In genomic region chr7:111025013-111025412, GRCh38 we compare ENCODE assay signal across 11 cellular contexts.
DNase-seq lines count a peak whose midpoint lies in the region; ATAC-seq and TF ChIP-seq lines count a peak whose summit lies in the region.
"Had no signal": no experiment of that assay in that cellular context is flagged by ENCODE, and none has a peak within 500 bp of the region (broad histone marks: within the 10 kb centered on the region; RNA-seq: fewer than 3 reads in every experiment).

No MANE protein-coding gene starts in this region.

- H3F3A ChIP-seq in smooth muscle cell (ENCODE audit: low read depth): no peaks in the 10 kb centered on the region

- WGBS in smooth muscle cell (ENCODE audit: low lambda C conversion rate): 65% methylated on average over 1 of the region's 1 CpG

- peaks cover 13% of the 10 kb centered on the region for H3K9me3 Mint-ChIP-seq in activated T-cell treated with anti-CD3 and anti-CD28 coated beads, Interleukin-2, amount 50 U/mL, for 24 hours
- peaks cover 11% of the 10 kb centered on the region for H3K9me3 Mint-ChIP-seq in activated T-helper 1 cell treated with anti-CD3 and anti-CD28 coated beads, Interleukin-12 subunit alpha, Interleukin-12 subunit beta, Interleukin-2, Interleukin-4 antibody, amounts not matched to agents 30 ng/mL and 10 ng/mL and 1 ng/mL, durations not matched to agents 14 hours and 24 hours and 36 hours
- no peaks in the 10 kb centered on the region for H3K9me3 Mint-ChIP-seq in stimulated activated effector memory CD8-positive, alpha-beta T cell treated with anti-CD3 and anti-CD28 coated beads, Interleukin-12 subunit alpha, Interleukin-12 subunit beta, amount 100 ng/mL, for 72 hours

- H3K4me2 ChIP-seq in smooth muscle cell: no peak overlapping the region

- no peak for TF ChIP-seq CTCF in smooth muscle cell (IDR thresholded peaks at IDR 0.05; ENCODE audit: borderline replicate concordance, insufficient read depth, poor library complexity, severe bottlenecking)

- peak overlapping the region; percentile 85 for H3K27ac Mint-ChIP-seq in activated T-cell treated with anti-CD3 and anti-CD28 coated beads, Interleukin-2, amount 50 U/mL, for 24 hours
- H3K27ac Mint-ChIP-seq in activated T-helper 1 cell treated with anti-CD3 and anti-CD28 coated beads, Interleukin-12 subunit alpha, Interleukin-12 subunit beta, Interleukin-2, Interleukin-4 antibody, amounts not matched to agents 30 ng/mL and 10 ng/mL and 1 ng/mL, durations not matched to agents 14 hours and 24 hours and 36 hours: peak overlapping the region; percentile 81
- H3K27ac Mint-ChIP-seq in stimulated activated effector memory CD8-positive, alpha-beta T cell treated with anti-CD3 and anti-CD28 coated beads, Interleukin-12 subunit alpha, Interleukin-12 subunit beta, amount 100 ng/mL, for 72 hours: peak overlapping the region; percentile 9
- H3K27ac Mint-ChIP-seq: mesothelial cell of epicardium had no signal

- no peak overlapping the region for H3K4me3 ChIP-seq in smooth muscle cell

- H3K4me3 Mint-ChIP-seq in activated T-cell treated with anti-CD3 and anti-CD28 coated beads, Interleukin-2, amount 50 U/mL, for 24 hours: peak overlapping the region; percentile 3
- peak overlapping the region; percentile 27 for H3K4me3 Mint-ChIP-seq in activated T-helper 1 cell treated with anti-CD3 and anti-CD28 coated beads, Interleukin-12 subunit alpha, Interleukin-12 subunit beta, Interleukin-2, Interleukin-4 antibody, amounts not matched to agents 30 ng/mL and 10 ng/mL and 1 ng/mL, durations not matched to agents 14 hours and 24 hours and 36 hours
- H3K4me3 Mint-ChIP-seq in stimulated activated effector memory CD8-positive, alpha-beta T cell treated with anti-CD3 and anti-CD28 coated beads, Interleukin-12 subunit alpha, Interleukin-12 subunit beta, amount 100 ng/mL, for 72 hours: peak overlapping the region; percentile 2
- H3K4me3 Mint-ChIP-seq: mesothelial cell of epicardium had no signal

- H3K9ac ChIP-seq in smooth muscle cell (ENCODE audit: low read depth): no peak overlapping the region

- H3K36me3 ChIP-seq in smooth muscle cell (ENCODE audit: low read depth): no peaks in the 10 kb centered on the region

- H3K4me1 Mint-ChIP-seq in activated T-cell treated with anti-CD3 and anti-CD28 coated beads, Interleukin-2, amount 50 U/mL, for 24 hours (ENCODE audit: low read depth): peaks cover 89% of the 10 kb centered on the region
- H3K4me1 Mint-ChIP-seq in activated T-helper 1 cell treated with anti-CD3 and anti-CD28 coated beads, Interleukin-12 subunit alpha, Interleukin-12 subunit beta, Interleukin-2, Interleukin-4 antibody, amounts not matched to agents 30 ng/mL and 10 ng/mL and 1 ng/mL, durations not matched to agents 14 hours and 24 hours and 36 hours (ENCODE audit: low read depth): peaks cover 91% of the 10 kb centered on the region
- peaks cover 51% of the 10 kb centered on the region for H3K4me1 Mint-ChIP-seq in stimulated activated effector memory CD8-positive, alpha-beta T cell treated with anti-CD3 and anti-CD28 coated beads, Interleukin-12 subunit alpha, Interleukin-12 subunit beta, amount 100 ng/mL, for 72 hours

- no peaks in the 10 kb centered on the region for H4K20me1 ChIP-seq in smooth muscle cell (ENCODE audit: low read depth)

- H3K9me3 ChIP-seq in smooth muscle cell (replicated peaks; ENCODE audit: low read depth): no peaks in the 10 kb centered on the region

- H3K27ac ChIP-seq in smooth muscle cell (ENCODE audit: low read depth): no peak overlapping the region

- ATAC-seq in HG03342 (IDR thresholded peaks at IDR 0.05; ENCODE audit: unreplicated experiment): peak; percentile 58
- peak; percentile 86 for ATAC-seq in stimulated activated effector memory CD8-positive, alpha-beta T cell treated with anti-CD3 and anti-CD28 coated beads, Interleukin-12 subunit alpha, Interleukin-12 subunit beta, amount 100 ng/mL, for 72 hours

- intact Hi-C loops in activated T-helper 1 cell treated with anti-CD3 and anti-CD28 coated beads, Interleukin-12 subunit alpha, Interleukin-12 subunit beta, Interleukin-2, Interleukin-4 antibody, amounts not matched to agents 30 ng/mL and 10 ng/mL and 1 ng/mL, durations not matched to agents 14 hours and 24 hours and 36 hours (cut with micrococcal nuclease): loop anchor here (1.0 to 5.0 kb wide), 5 partner anchors 12 to 1427 kb away; partner anchors contain the start of gene IFRD1

- no peaks in the 10 kb centered on the region for H3K79me2 ChIP-seq in smooth muscle cell (ENCODE audit: low read depth)

- no peaks in the 10 kb centered on the region for H3K27me3 ChIP-seq in smooth muscle cell (ENCODE audit: low read depth)

- H3K4me1 ChIP-seq in smooth muscle cell (ENCODE audit: low read depth): peaks cover 11% of the 10 kb centered on the region

- DNase-seq in activated T-cell treated with anti-CD3 and anti-CD28 coated beads, Interleukin-2, amount 50 U/mL, for 24 hours: no peak
- DNase-seq in activated T-cell treated with anti-CD3 and anti-CD28 coated beads, Interleukin-2, amount 50 U/mL, for 48 hours: no peak
- peak; percentile 59 for DNase-seq in activated T-helper 1 cell treated with anti-CD3 and anti-CD28 coated beads, Interleukin-12 subunit alpha, Interleukin-12 subunit beta, Interleukin-2, Interleukin-4 antibody, amounts not matched to agents 30 ng/mL and 10 ng/mL and 1 ng/mL, durations not matched to agents 14 hours and 24 hours and 36 hours (ENCODE audit: low spot score)
- DNase-seq in stimulated activated effector memory CD8-positive, alpha-beta T cell treated with anti-CD3 and anti-CD28 coated beads, Interleukin-12 subunit alpha, Interleukin-12 subunit beta, amount 100 ng/mL, for 72 hours (ENCODE audit: low spot score in 2 of 2): no peak
- no peak for DNase-seq in iPS-NIHi7 (ENCODE audit: extremely low spot score)
- DNase-seq in smooth muscle cell (lab: John Stamatoyannopoulos, UW; ENCODE audit: unreplicated experiment): no peak
- no peak for DNase-seq in activated gamma-delta T cell treated with Interleukin-2 at 50 U/mL for 16 hours
- DNase-seq: DMS79 treated with DMSO at 0.1 percent for 48 hours, NCI-H187 treated with DMSO at 0.1 percent for 48 hours had no signal

- peaks cover 16% of the 10 kb centered on the region for H3K36me3 Mint-ChIP-seq in activated T-cell treated with anti-CD3 and anti-CD28 coated beads, Interleukin-2, amount 50 U/mL, for 24 hours (ENCODE audit: low read depth)
- H3K36me3 Mint-ChIP-seq in activated T-helper 1 cell treated with anti-CD3 and anti-CD28 coated beads, Interleukin-12 subunit alpha, Interleukin-12 subunit beta, Interleukin-2, Interleukin-4 antibody, amounts not matched to agents 30 ng/mL and 10 ng/mL and 1 ng/mL, durations not matched to agents 14 hours and 24 hours and 36 hours (ENCODE audit: low read depth): peaks cover 15% of the 10 kb centered on the region
- peaks cover 4% of the 10 kb centered on the region for H3K36me3 Mint-ChIP-seq in stimulated activated effector memory CD8-positive, alpha-beta T cell treated with anti-CD3 and anti-CD28 coated beads, Interleukin-12 subunit alpha, Interleukin-12 subunit beta, amount 100 ng/mL, for 72 hours

- no peaks in the 10 kb centered on the region for H3K27me3 Mint-ChIP-seq in activated T-cell treated with anti-CD3 and anti-CD28 coated beads, Interleukin-2, amount 50 U/mL, for 24 hours
- H3K27me3 Mint-ChIP-seq in activated T-helper 1 cell treated with anti-CD3 and anti-CD28 coated beads, Interleukin-12 subunit alpha, Interleukin-12 subunit beta, Interleukin-2, Interleukin-4 antibody, amounts not matched to agents 30 ng/mL and 10 ng/mL and 1 ng/mL, durations not matched to agents 14 hours and 24 hours and 36 hours (ENCODE audit: insufficient read depth): no peaks in the 10 kb centered on the region

- no peak overlapping the region for H2AFZ ChIP-seq in smooth muscle cell (ENCODE audit: low read depth)

Comparison
In these comparisons a context has a peak if more than half of its experiments do, and no peak if none do; other contexts are left out.
1. H3K27ac Mint-ChIP-seq: peak in every context shown above with its lines; median percentile 85 in activated T-cell treated with anti-CD3 and anti-CD28 coated beads, Interleukin-2, amount 50 U/mL, for 24 hours; 81 in activated T-helper 1 cell treated with anti-CD3 and anti-CD28 coated beads, Interleukin-12 subunit alpha, Interleukin-12 subunit beta, Interleukin-2, Interleukin-4 antibody, amounts not matched to agents 30 ng/mL and 10 ng/mL and 1 ng/mL, durations not matched to agents 14 hours and 24 hours and 36 hours; 9 in stimulated activated effector memory CD8-positive, alpha-beta T cell treated with anti-CD3 and anti-CD28 coated beads, Interleukin-12 subunit alpha, Interleukin-12 subunit beta, amount 100 ng/mL, for 72 hours.